12 cellular contexts compared by ENCODE assay signal in the genomic region with DNA sequence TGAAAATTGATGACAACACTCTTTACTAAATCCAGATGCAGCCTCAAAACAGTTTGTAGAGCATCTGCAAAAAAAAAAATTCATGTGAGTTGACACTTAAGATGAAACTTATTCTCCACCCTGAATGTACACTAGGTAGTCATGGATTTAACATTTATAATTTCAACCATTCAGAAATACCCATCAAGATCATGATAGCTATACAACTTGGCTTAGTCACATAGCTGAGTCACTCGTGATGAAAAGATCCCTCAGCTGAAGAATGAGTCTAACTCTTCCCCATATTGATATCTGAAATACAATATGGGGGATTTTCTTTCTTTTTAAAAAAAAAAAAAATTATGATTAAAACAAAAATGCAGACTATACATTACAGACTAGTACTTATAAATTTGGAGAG.
DNase-seq lines count a peak whose midpoint lies in the region; ATAC-seq, FAIRE-seq and TF ChIP-seq lines count a peak whose summit lies in the region.
"Had no signal": no experiment of that assay in that cellular context is flagged by ENCODE, and none has a peak within 500 bp of the region (broad histone marks: within the 10 kb centered on the region; RNA-seq: fewer than 3 reads in every experiment).

No MANE protein-coding gene starts in this region.

- no peaks in the 10 kb centered on the region for H3K36me3 ChIP-seq in right atrium auricular region
- H3K36me3 ChIP-seq: right lobe of liver, tibial nerve had no signal

- no peak for FAIRE-seq in H54 (lab: Jason Lieb, UNC)

- no peaks in the 10 kb centered on the region for H3K9me3 ChIP-seq in right atrium auricular region
- H3K9me3 ChIP-seq: right lobe of liver had no signal

- no peak overlapping the region for H3K4me3 ChIP-seq in right atrium auricular region
- H3K4me3 ChIP-seq: right lobe of liver, tibial nerve had no signal

- peaks cover 71% of the 10 kb centered on the region for H3K4me1 Mint-ChIP-seq in activated naive CD8-positive, alpha-beta T cell treated with anti-CD3 and anti-CD28 coated beads, Interleukin-2, amount 50 U/mL, for 24 hours

- TF ChIP-seq CTCF in right atrium auricular region (IDR thresholded peaks at IDR 0.05) = no peak

- no peak overlapping the region for H3K27ac ChIP-seq in right atrium auricular region
- H3K27ac ChIP-seq: right lobe of liver, tibial nerve had no signal

- no peak overlapping the region for H3K4me3 Mint-ChIP-seq in activated naive CD8-positive, alpha-beta T cell treated with anti-CD3 and anti-CD28 coated beads, Interleukin-2, amount 50 U/mL, for 24 hours
- H3K4me3 Mint-ChIP-seq: brain had no signal

- H3K27ac Mint-ChIP-seq in activated naive CD8-positive, alpha-beta T cell treated with anti-CD3 and anti-CD28 coated beads, Interleukin-2, amount 50 U/mL, for 24 hours = peak overlapping the region; percentile 84

- H3K36me3 Mint-ChIP-seq in activated naive CD8-positive, alpha-beta T cell treated with anti-CD3 and anti-CD28 coated beads, Interleukin-2, amount 50 U/mL, for 24 hours (ENCODE audit: low read depth) = peaks cover 27% of the 10 kb centered on the region

- ATAC-seq in activated CD4-positive, CD25-positive, alpha-beta regulatory T cell treated with anti-CD3 and anti-CD28 coated beads, Interleukin-2, amount 50 U/mL, for 24 hours = peak; percentile 69 to 70
- ATAC-seq in activated naive CD8-positive, alpha-beta T cell treated with anti-CD3 and anti-CD28 coated beads, Interleukin-2, amount 50 U/mL, for 24 hours = peak; percentile 67
- ATAC-seq in GM18498 (IDR thresholded peaks at IDR 0.05; ENCODE audit: unreplicated experiment) = no peak
- ATAC-seq: right lobe of liver had no signal

- no peak for DNase-seq in activated CD4-positive, CD25-positive, alpha-beta regulatory T cell (lab: John Stamatoyannopoulos, UW)
- DNase-seq in H54 (ENCODE audit: insufficient read length, low spot score) (peak; percentile 32), kidney glomerular epithelial cell (lab: John Stamatoyannopoulos, UW) (peak; percentile 8), cerebellar cortex (ENCODE audit: low spot score) (no peak), right atrium auricular region (ENCODE audit: low spot score) (no peak)
- no peak for DNase-seq in activated naive CD8-positive, alpha-beta T cell treated with anti-CD3 and anti-CD28 coated beads, Interleukin-2, amount 50 U/mL, for 24 hours
- DNase-seq: NCI-H1930, right lobe of liver had no signal

- H3K9me3 Mint-ChIP-seq in activated naive CD8-positive, alpha-beta T cell treated with anti-CD3 and anti-CD28 coated beads, Interleukin-2, amount 50 U/mL, for 24 hours = peaks cover 35% of the 10 kb centered on the region

- H3K27me3 ChIP-seq in right atrium auricular region = no peaks in the 10 kb centered on the region
- H3K27me3 ChIP-seq: right lobe of liver, tibial nerve had no signal

- no peaks in the 10 kb centered on the region for H3K27me3 Mint-ChIP-seq in activated naive CD8-positive, alpha-beta T cell treated with anti-CD3 and anti-CD28 coated beads, Interleukin-2, amount 50 U/mL, for 24 hours
- H3K27me3 Mint-ChIP-seq: brain had no signal

- no peaks in the 10 kb centered on the region for H3K4me1 ChIP-seq in right atrium auricular region

- TF ChIP-seq POLR2A in H54 (IDR thresholded peaks at IDR 0.05; ENCODE audit: low read depth, low read length) = no peak

Comparison
In these comparisons a context has a peak if more than half of its experiments do, and no peak if none do; other contexts are left out.
1. DNase-seq: peak in H54 (single experiment) and kidney glomerular epithelial cell (single experiment); none in activated CD4-positive, CD25-positive, alpha-beta regulatory T cell (0 of 4), activated naive CD8-positive, alpha-beta T cell treated with anti-CD3 and anti-CD28 coated beads, Interleukin-2, amount 50 U/mL, for 24 hours (single experiment), cerebellar cortex (single experiment) and right atrium auricular region (single experiment).